Comparison of ENCODE assay signal across 2 cellular contexts in genomic region chr12:49557187-49557916, GRCh38.
TF ChIP-seq lines count a peak whose summit lies in the region.

No MANE protein-coding gene starts in this region.

TF ChIP-seq in SK-N-SH, 30 proteins besides CTCF, POLR2A, EP300 and RAD21 (continued from another document):
- TF ChIP-seq, protein P1, sequence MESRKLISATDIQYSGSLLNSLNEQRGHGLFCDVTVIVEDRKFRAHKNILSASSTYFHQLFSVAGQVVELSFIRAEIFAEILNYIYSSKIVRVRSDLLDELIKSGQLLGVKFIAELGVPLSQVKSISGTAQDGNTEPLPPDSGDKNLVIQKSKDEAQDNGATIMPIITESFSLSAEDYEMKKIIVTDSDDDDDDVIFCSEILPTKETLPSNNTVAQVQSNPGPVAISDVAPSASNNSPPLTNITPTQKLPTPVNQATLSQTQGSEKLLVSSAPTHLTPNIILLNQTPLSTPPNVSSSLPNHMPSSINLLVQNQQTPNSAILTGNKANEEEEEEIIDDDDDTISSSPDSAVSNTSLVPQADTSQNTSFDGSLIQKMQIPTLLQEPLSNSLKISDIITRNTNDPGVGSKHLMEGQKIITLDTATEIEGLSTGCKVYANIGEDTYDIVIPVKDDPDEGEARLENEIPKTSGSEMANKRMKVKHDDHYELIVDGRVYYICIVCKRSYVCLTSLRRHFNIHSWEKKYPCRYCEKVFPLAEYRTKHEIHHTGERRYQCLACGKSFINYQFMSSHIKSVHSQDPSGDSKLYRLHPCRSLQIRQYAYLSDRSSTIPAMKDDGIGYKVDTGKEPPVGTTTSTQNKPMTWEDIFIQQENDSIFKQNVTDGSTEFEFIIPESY (IDR thresholded peaks at IDR 0.05; ENCODE audit: borderline replicate concordance, low read depth): no peak
- TF ChIP-seq NRF1 (IDR thresholded peaks at IDR 0.05; ENCODE audit: low read depth, low read length): no peak
- no peak for TF ChIP-seq ELF1 (IDR thresholded peaks at IDR 0.05)
- no peak for TF ChIP-seq EZH2phosphoT487 (IDR thresholded peaks at IDR 0.05; ENCODE audit: borderline replicate concordance, low read depth)
- TF ChIP-seq GATA2 (CRISPR knock-in tag; IDR thresholded peaks at IDR 0.05): no peak
- no peak for TF ChIP-seq GABPA (IDR thresholded peaks at IDR 0.05; ENCODE audit: low read depth)
- no peak for TF ChIP-seq USF1 (IDR thresholded peaks at IDR 0.05; ENCODE audit: borderline replicate concordance, low read depth)
- TF ChIP-seq CHD2 (IDR thresholded peaks at IDR 0.05; ENCODE audit: low read length, partially characterized antibody): no peak
- no peak for TF ChIP-seq TAF1 (IDR thresholded peaks at IDR 0.05; ENCODE audit: borderline replicate concordance, low read depth, low read length)
- no peak for TF ChIP-seq MEF2A (IDR thresholded peaks at IDR 0.05; ENCODE audit: borderline replicate concordance, low read depth)
- TF ChIP-seq SIN3A (IDR thresholded peaks at IDR 0.05; ENCODE audit: borderline replicate concordance, low read depth, low read length): no peak
- no peak for TF ChIP-seq FOXJ3 (CRISPR knock-in tag; IDR thresholded peaks at IDR 0.05)
- TF ChIP-seq, protein P2, sequence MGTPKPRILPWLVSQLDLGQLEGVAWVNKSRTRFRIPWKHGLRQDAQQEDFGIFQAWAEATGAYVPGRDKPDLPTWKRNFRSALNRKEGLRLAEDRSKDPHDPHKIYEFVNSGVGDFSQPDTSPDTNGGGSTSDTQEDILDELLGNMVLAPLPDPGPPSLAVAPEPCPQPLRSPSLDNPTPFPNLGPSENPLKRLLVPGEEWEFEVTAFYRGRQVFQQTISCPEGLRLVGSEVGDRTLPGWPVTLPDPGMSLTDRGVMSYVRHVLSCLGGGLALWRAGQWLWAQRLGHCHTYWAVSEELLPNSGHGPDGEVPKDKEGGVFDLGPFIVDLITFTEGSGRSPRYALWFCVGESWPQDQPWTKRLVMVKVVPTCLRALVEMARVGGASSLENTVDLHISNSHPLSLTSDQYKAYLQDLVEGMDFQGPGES (IDR thresholded peaks at IDR 0.05; ENCODE audit: low read depth, low read length): no peak
- TF ChIP-seq, protein P3, sequence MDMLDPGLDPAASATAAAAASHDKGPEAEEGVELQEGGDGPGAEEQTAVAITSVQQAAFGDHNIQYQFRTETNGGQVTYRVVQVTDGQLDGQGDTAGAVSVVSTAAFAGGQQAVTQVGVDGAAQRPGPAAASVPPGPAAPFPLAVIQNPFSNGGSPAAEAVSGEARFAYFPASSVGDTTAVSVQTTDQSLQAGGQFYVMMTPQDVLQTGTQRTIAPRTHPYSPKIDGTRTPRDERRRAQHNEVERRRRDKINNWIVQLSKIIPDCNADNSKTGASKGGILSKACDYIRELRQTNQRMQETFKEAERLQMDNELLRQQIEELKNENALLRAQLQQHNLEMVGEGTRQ (IDR thresholded peaks at IDR 0.05; ENCODE audit: borderline replicate concordance, low read depth, low read length): no peak
- no peak for TF ChIP-seq MXI1 (IDR thresholded peaks at IDR 0.05; ENCODE audit: low read depth, low read length)
- no peak for TF ChIP-seq RFX5 (IDR thresholded peaks at IDR 0.05; ENCODE audit: low read length)
- TF ChIP-seq POLR2AphosphoS5 (IDR thresholded peaks at IDR 0.05; ENCODE audit: low read depth, low read length): no peak
- no peak for TF ChIP-seq TCF12 (IDR thresholded peaks at IDR 0.05)

TF ChIP-seq in SK-N-SH treated with all-trans-retinoic acid at 6 μM for 48 hours, 23 proteins besides CTCF, POLR2A, EP300 and RAD21 (continued from another document):
- TF ChIP-seq TCF4 (CRISPR knock-in tag; IDR thresholded peaks at IDR 0.05; ENCODE audit: borderline replicate concordance): no peak
- no peak for TF ChIP-seq PATZ1 (CRISPR knock-in tag; IDR thresholded peaks at IDR 0.05; ENCODE audit: borderline replicate concordance)
- TF ChIP-seq ARNTL (CRISPR knock-in tag; IDR thresholded peaks at IDR 0.05; ENCODE audit: borderline replicate concordance, low read depth): no peak
- TF ChIP-seq CREB5 (CRISPR knock-in tag; IDR thresholded peaks at IDR 0.05; ENCODE audit: low read depth): no peak
- TF ChIP-seq SNAI2 (CRISPR knock-in tag; IDR thresholded peaks at IDR 0.05): no peak
- no peak for TF ChIP-seq ISL1 (CRISPR knock-in tag; IDR thresholded peaks at IDR 0.05)
- no peak for TF ChIP-seq GLIS3 (CRISPR knock-in tag; IDR thresholded peaks at IDR 0.05)
- no peak for TF ChIP-seq RARB (CRISPR knock-in tag; IDR thresholded peaks at IDR 0.05)
